In the genomic region with DNA sequence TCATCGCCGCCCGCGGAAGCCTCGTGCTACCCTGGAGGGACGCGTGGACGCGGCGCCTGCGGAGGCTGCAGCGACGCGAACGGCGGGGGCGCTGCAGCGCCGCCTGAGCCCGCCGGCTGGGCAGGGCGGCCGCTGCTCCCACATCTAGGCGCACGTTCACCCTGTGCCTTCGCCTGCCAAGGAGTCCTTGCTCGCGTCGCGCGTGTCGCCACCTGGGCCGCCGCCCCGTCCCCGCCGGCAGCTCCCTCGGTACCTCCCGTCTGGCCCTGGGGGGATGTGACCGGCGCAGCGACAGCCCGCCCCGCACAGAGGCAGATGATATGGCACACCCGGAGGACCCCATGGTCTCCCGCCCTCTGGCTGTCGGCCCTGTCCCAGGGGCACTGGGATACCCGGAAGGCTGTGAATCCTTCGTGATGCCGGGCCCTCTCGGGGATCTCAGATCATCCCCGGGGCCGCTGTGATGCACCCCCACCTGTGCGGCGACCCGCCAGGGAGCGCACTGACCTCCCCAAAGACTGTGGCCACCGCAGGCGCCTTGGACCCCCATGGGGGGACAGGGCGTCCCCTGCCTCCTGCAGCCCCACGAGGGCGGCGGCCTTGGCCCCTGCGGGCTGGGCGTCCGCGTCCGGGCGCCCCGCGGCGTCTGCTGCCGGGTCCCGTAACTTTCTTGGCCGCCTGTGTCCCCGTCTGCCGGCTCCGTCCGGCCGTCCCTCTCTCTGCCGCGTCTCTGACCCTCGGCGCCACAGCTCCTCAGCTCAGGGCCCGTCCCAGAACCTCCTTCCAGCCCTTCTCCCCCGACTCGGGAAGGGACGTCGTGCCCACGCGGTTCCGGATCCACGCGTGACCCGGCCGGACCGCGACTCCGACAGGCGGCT, we compare ENCODE assay signal across 8 cellular contexts. TPM values are rescaled to one million over a fixed set of nuclear protein-coding genes. Genes with fewer than 3 reads are reported as not detected.
DNase-seq lines count a peak whose midpoint lies in the region; ATAC-seq and TF ChIP-seq lines count a peak whose summit lies in the region.

No MANE protein-coding gene starts in this region.

- no peaks in the 10 kb centered on the region for H3K36me3 ChIP-seq in psoas muscle (ENCODE audit: insufficient read depth in 1 of 2, low read depth in 1 of 2)

- H3K4me3 ChIP-seq in psoas muscle = peak overlapping the region; percentile 92

- ATAC-seq in HG03175 (IDR thresholded peaks at IDR 0.05; ENCODE audit: unreplicated experiment) = peak; percentile 29
- ATAC-seq in activated naive CD8-positive, alpha-beta T cell treated with anti-CD3 and anti-CD28 coated beads, Interleukin-2, amount 50 U/mL, for 24 hours = peak; percentile 47
- peak; percentile 79 for ATAC-seq in left ventricle myocardium superior
- ATAC-seq in psoas muscle = peak; percentile 63 to 77 (median 68)
- ATAC-seq in GM21515 (IDR thresholded peaks at IDR 0.05; ENCODE audit: unreplicated experiment) = no peak

- TF ChIP-seq CTCF in GM12874 (IDR thresholded peaks at IDR 0.05; ENCODE audit: insufficient read depth, low read depth, low read length) (peak; percentile 68), psoas muscle (IDR thresholded peaks at IDR 0.05) (peak; percentile 47)

- H3K4me1 Mint-ChIP-seq in activated naive CD8-positive, alpha-beta T cell treated with anti-CD3 and anti-CD28 coated beads, Interleukin-2, amount 50 U/mL, for 24 hours = peaks cover 22% of the 10 kb centered on the region

- H3K27me3 Mint-ChIP-seq in activated naive CD8-positive, alpha-beta T cell treated with anti-CD3 and anti-CD28 coated beads, Interleukin-2, amount 50 U/mL, for 24 hours = peaks cover 22% of the 10 kb centered on the region

- peak; percentile 49 for DNase-seq in SK-N-DZ (ENCODE audit: low spot score)
- DNase-seq in activated naive CD8-positive, alpha-beta T cell treated with anti-CD3 and anti-CD28 coated beads, Interleukin-2, amount 50 U/mL, for 24 hours = peak; percentile 65
- DNase-seq in left ventricle myocardium superior = peak; percentile 80
- DNase-seq in psoas muscle = peak; percentile 63 to 74
- DNase-seq in OCI-M2 (lab: John Stamatoyannopoulos, UW; ENCODE audit: unreplicated experiment) = no peak

- peak overlapping the region; percentile 76 for H3K4me3 Mint-ChIP-seq in activated naive CD8-positive, alpha-beta T cell treated with anti-CD3 and anti-CD28 coated beads, Interleukin-2, amount 50 U/mL, for 24 hours

- H3K9me3 Mint-ChIP-seq in activated naive CD8-positive, alpha-beta T cell treated with anti-CD3 and anti-CD28 coated beads, Interleukin-2, amount 50 U/mL, for 24 hours = no peaks in the 10 kb centered on the region

- H3K36me3 Mint-ChIP-seq in activated naive CD8-positive, alpha-beta T cell treated with anti-CD3 and anti-CD28 coated beads, Interleukin-2, amount 50 U/mL, for 24 hours (ENCODE audit: low read depth) = no peaks in the 10 kb centered on the region

- H3K27ac ChIP-seq in psoas muscle = peak overlapping the region; percentile 95

- peaks cover 24% of the 10 kb centered on the region for H3K4me1 ChIP-seq in psoas muscle

- H3K27ac Mint-ChIP-seq in activated naive CD8-positive, alpha-beta T cell treated with anti-CD3 and anti-CD28 coated beads, Interleukin-2, amount 50 U/mL, for 24 hours = peak overlapping the region; percentile 62

- H3K27me3 ChIP-seq in psoas muscle (ENCODE audit: insufficient read depth in 3 of 3, low read length in 2 of 3) = peaks cover 0 to 36% (median 0%) of the 10 kb centered on the region in 3 donors

- H3K9me3 ChIP-seq in psoas muscle = no peaks in the 10 kb centered on the region

- intact Hi-C loops in left ventricle myocardium superior (cut with micrococcal nuclease) (no loop called here), psoas muscle (cut with DNase I) (no loop called here)

- WGBS in psoas muscle, 3 donors = 0% methylated on average over 51 to 100 of the region's 100 CpGs

RNA-seq across cellular contexts. Expression of gene TBC1D24, which starts 0.7 kb away (rescaled TPM):
- polyA plus RNA-seq in SK-N-DZ (2014; cell fraction: cytosol; rRNA removed) = 13.5 and 17.0 TPM in 2 replicates
- 19.9 and 29.5 TPM in 2 replicates for polyA plus RNA-seq in SK-N-DZ (2014; cell fraction: nucleus; rRNA removed)
- total RNA-seq in left ventricle myocardium superior = 15.4 TPM
- 1 to 10 TPM; 6.0 to 8.9 (median 6.5) TPM for total RNA-seq in psoas muscle
- polyA plus RNA-seq in psoas muscle = 1 to 10 TPM; 3.2 to 5.4 (median 4.8) TPM

RNA-seq across cellular contexts. Expression of gene NTN3, which starts 3.1 kb away (rescaled TPM):
- polyA plus RNA-seq in SK-N-DZ (2014; cell fraction: cytosol; rRNA removed) = 9.0 and 10.7 TPM in 2 replicates
- 14.6 and 17.0 TPM in 2 replicates for polyA plus RNA-seq in SK-N-DZ (2014; cell fraction: nucleus; rRNA removed)
- total RNA-seq in left ventricle myocardium superior (0.52 TPM), psoas muscle (under 1 TPM in 3 of 4 donors, not detected in 1; 0.13 to 0.20 (median 0.14) TPM)
- under 1 TPM in 1 of 3 donors, not detected in 2; 0.01 TPM for polyA plus RNA-seq in psoas muscle

RNA-seq across cellular contexts. Expression of gene TEDC2, which starts 14.3 kb away (rescaled TPM):
- polyA plus RNA-seq in SK-N-DZ (2014; cell fraction: cytosol; rRNA removed) = 86.3 and 92.3 TPM in 2 replicates
- 407 TPM in 2 replicates for polyA plus RNA-seq in SK-N-DZ (2014; cell fraction: nucleus; rRNA removed)
- total RNA-seq in left ventricle myocardium superior = 0.67 TPM
- 1 to 10 TPM in 1 of 4 donors, under 1 TPM in 3; 0.25 to 1.1 (median 0.47) TPM for total RNA-seq in psoas muscle
- polyA plus RNA-seq in psoas muscle = 1 to 10 TPM in 2 of 3 donors, under 1 TPM in 1; 0.34 to 3.0 (median 1.2) TPM

RNA-seq across cellular contexts. Expression of gene ATP6V0C, which starts 39.5 kb away (rescaled TPM):
- polyA plus RNA-seq in SK-N-DZ (2014; cell fraction: cytosol; rRNA removed) = 46.7 and 54.3 TPM in 2 replicates
- 26.1 and 32.0 TPM in 2 replicates for polyA plus RNA-seq in SK-N-DZ (2014; cell fraction: nucleus; rRNA removed)
- 150 TPM for total RNA-seq in left ventricle myocardium superior
- total RNA-seq in psoas muscle = 100 to 1,000 TPM; 116 to 193 (median 182) TPM
- polyA plus RNA-seq in psoas muscle = 100 to 1,000 TPM; 165 to 241 (median 174) TPM

RNA-seq across cellular contexts. Expression of gene CCNF, which starts 45.0 kb away (rescaled TPM):
- polyA plus RNA-seq in SK-N-DZ (2014; cell fraction: cytosol; rRNA removed) = 56.4 and 70.1 TPM in 2 replicates
- polyA plus RNA-seq in SK-N-DZ (2014; cell fraction: nucleus; rRNA removed) = 58.5 and 63.8 TPM in 2 replicates
- total RNA-seq in left ventricle myocardium superior = 1.1 TPM
- total RNA-seq in psoas muscle = 1 to 10 TPM; 1.2 to 1.8 (median 1.7) TPM
- 1 to 10 TPM; 1.1 to 2.3 (median 1.7) TPM for polyA plus RNA-seq in psoas muscle
